In genomic region chr17:81565231-81565630, GRCh38 we compare ENCODE assay signal across 1 cellular context.
TF ChIP-seq lines count a peak whose summit lies in the region.

No MANE protein-coding gene starts in this region.

TF ChIP-seq in SK-N-SH treated with all-trans-retinoic acid at 6 μM for 48 hours, 23 proteins besides CTCF, POLR2A, EP300 and RAD21:
- TF ChIP-seq PATZ1 (CRISPR knock-in tag; IDR thresholded peaks at IDR 0.05; ENCODE audit: borderline replicate concordance): no peak
